25 cellular contexts compared by ENCODE assay signal in the genomic region with DNA sequence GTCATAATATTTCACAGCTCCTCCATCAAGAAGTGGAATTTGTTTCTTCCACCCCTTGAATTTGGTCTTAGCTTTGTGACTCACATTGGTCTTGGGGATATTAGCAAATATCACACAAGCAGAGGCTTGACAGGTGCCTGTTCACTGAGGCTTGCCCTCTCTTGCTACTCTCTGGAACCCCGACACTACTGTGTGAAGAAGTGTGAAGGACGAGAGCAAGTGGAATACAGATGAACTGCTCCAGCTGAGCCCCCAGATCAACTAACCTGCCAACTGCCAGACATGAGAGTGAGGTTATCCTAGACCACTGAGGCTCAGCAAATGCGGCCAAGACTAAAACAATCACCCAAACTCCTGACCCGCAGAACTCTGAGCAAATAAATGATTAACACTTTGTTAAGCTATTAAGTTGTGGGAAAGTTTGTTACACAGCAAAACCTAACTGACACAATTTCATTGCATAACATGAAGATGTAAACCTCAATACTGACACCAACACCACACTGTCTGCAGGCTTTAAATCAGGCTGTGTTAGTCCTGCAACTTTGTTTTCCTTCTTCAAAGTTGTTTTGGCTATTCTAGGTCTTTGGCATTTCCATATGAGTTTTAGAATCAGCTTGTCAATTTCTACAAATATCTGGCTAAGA.
DNase-seq lines count a peak whose midpoint lies in the region; ATAC-seq and TF ChIP-seq lines count a peak whose summit lies in the region.
"Had no signal": no experiment of that assay in that cellular context is flagged by ENCODE, and none has a peak within 500 bp of the region (broad histone marks: within the 10 kb centered on the region; RNA-seq: fewer than 3 reads in every experiment).

No MANE protein-coding gene starts in this region.

- H3K79me2 ChIP-seq in DOHH2 (ENCODE audit: control insufficient read depth, low read length) (peaks cover 92% of the 10 kb centered on the region), MM.1S (ENCODE audit: low read length) (peaks cover 6% of the 10 kb centered on the region; the same call in 1 of the 2 replicates), SU-DHL-6 (ENCODE audit: insufficient read depth, low read length) (no peaks in the 10 kb centered on the region)

- no peaks in the 10 kb centered on the region for H3K27me3 ChIP-seq in DOHH2 (ENCODE audit: control insufficient read depth, low read length)
- no peaks in the 10 kb centered on the region for H3K27me3 ChIP-seq in MM.1S (replicated peaks; ENCODE audit: insufficient read depth, low read length)
- no peaks in the 10 kb centered on the region for H3K27me3 ChIP-seq in SU-DHL-6 (ENCODE audit: low read length)
- H3K27me3 ChIP-seq: BLaER1 treated with 17β-estradiol and CSF1 and Interleukin-3, amounts not matched to agents 10 nM and 100 nM; SJSA1 had no signal

- no peak for TF ChIP-seq POLR2A in lower leg skin (IDR thresholded peaks at IDR 0.05)

- H3K4me1 Mint-ChIP-seq in activated T-cell treated with anti-CD3 and anti-CD28 coated beads, Interleukin-2, amount 50 U/mL, for 24 hours (ENCODE audit: low read depth), result no peaks in the 10 kb centered on the region

- H3K27ac ChIP-seq in DOHH2 (ENCODE audit: low read depth, low read length), result peak overlapping the region; percentile 96
- peak overlapping the region; percentile 96 for H3K27ac ChIP-seq in MM.1S (ENCODE audit: low read length)
- peak overlapping the region; percentile 43 for H3K27ac ChIP-seq in SU-DHL-6 (ENCODE audit: low read depth, low read length)
- H3K27ac ChIP-seq: BLaER1 treated with 17β-estradiol and CSF1 and Interleukin-3, amounts not matched to agents 10 nM and 100 nM; SJSA1 had no signal

- peaks cover 26% of the 10 kb centered on the region for H3F3A ChIP-seq in DOHH2 (ENCODE audit: control insufficient read depth, insufficient read depth)
- H3F3A ChIP-seq in MM.1S (ENCODE audit: insufficient read depth, low read length), result peaks cover 31% of the 10 kb centered on the region
- H3F3A ChIP-seq in SU-DHL-6 (ENCODE audit: insufficient read depth), result no peaks in the 10 kb centered on the region

- peaks cover 4% of the 10 kb centered on the region; the same call in 1 of the 2 replicates for H3K9me3 ChIP-seq in DOHH2 (ENCODE audit: control insufficient read depth, insufficient read depth, low read length)
- H3K9me3 ChIP-seq in MM.1S (replicated peaks; ENCODE audit: insufficient read depth, low read length), result no peaks in the 10 kb centered on the region
- H3K9me3 ChIP-seq in SU-DHL-6 (ENCODE audit: insufficient read depth, low read length), result no peaks in the 10 kb centered on the region
- H3K9me3 ChIP-seq: Caco-2, HAP-1, SJSA1 had no signal

- peak overlapping the region; percentile 71 for H3K9ac ChIP-seq in MM.1S (ENCODE audit: low read length)
- no peak overlapping the region for H3K9ac ChIP-seq in SU-DHL-6 (ENCODE audit: low read length)
- H3K9ac ChIP-seq: BLaER1 treated with 17β-estradiol and CSF1 and Interleukin-3, amounts not matched to agents 10 nM and 100 nM had no signal

- intact Hi-C loops in lower leg skin (cut with DNase I; ENCODE audit: low total_unique reads), result no loop called here

- H3K36me3 Mint-ChIP-seq in activated T-cell treated with anti-CD3 and anti-CD28 coated beads, Interleukin-2, amount 50 U/mL, for 24 hours (ENCODE audit: low read depth), result no peaks in the 10 kb centered on the region
- H3K36me3 Mint-ChIP-seq: CD8-positive, alpha-beta T cell had no signal

- H3K9me2 ChIP-seq in DOHH2 (replicated peaks; ENCODE audit: control insufficient read depth, low read length), result no peaks in the 10 kb centered on the region
- H3K9me2 ChIP-seq in MM.1S (replicated peaks; ENCODE audit: insufficient read depth, low read length), result no peaks in the 10 kb centered on the region
- no peaks in the 10 kb centered on the region for H3K9me2 ChIP-seq in SU-DHL-6 (replicated peaks; ENCODE audit: insufficient read depth, low read length)

- no peak for DNase-seq in MM.1S
- peak; percentile 59 for DNase-seq in myocyte (ENCODE audit: low read depth)
- DNase-seq in lower leg skin (ENCODE audit: low spot score in 2 of 2), result no peak
- DNase-seq in NCI-H2029 treated with DMSO at 0.1 percent for 48 hours (lab: John Stamatoyannopoulos, UW), result no peak
- DNase-seq in activated T-cell treated with anti-CD3 and anti-CD28 coated beads, Interleukin-2, amount 50 U/mL, for 24 hours, result no peak
- DNase-seq: Caco-2; CD8-positive, alpha-beta T cell; EL; GDM1; Karpas-422; NCI-H1105 treated with DMSO at 0.1 percent for 48 hours; NCI-H146; NCI-H1930; NCI-H510A; NCI-H69; Right ventricle myocardium superior; T-helper 1 cell had no signal

- H2AFZ ChIP-seq in MM.1S (ENCODE audit: low read length), result no peak overlapping the region
- H2AFZ ChIP-seq in SU-DHL-6 (ENCODE audit: low read depth, low read length, severe bottlenecking), result peak overlapping the region; percentile 10
- H2AFZ ChIP-seq: GM23338 had no signal

- H4K20me1 ChIP-seq in DOHH2 (ENCODE audit: control insufficient read depth, insufficient read depth, low read depth, low read length), result no peaks in the 10 kb centered on the region
- H4K20me1 ChIP-seq in MM.1S (ENCODE audit: insufficient read depth, low read length), result no peaks in the 10 kb centered on the region
- no peaks in the 10 kb centered on the region for H4K20me1 ChIP-seq in SU-DHL-6 (ENCODE audit: low read depth, low read length)
- H4K20me1 ChIP-seq: BLaER1 treated with 17β-estradiol and CSF1 and Interleukin-3, amounts not matched to agents 10 nM and 100 nM had no signal

- no peak for ATAC-seq in GM21529 (IDR thresholded peaks at IDR 0.05; ENCODE audit: unreplicated experiment)
- ATAC-seq: CD8-positive, alpha-beta T cell; GM12878; GM23338 had no signal

- H3K36me3 ChIP-seq in DOHH2 (ENCODE audit: control insufficient read depth, low read length), result peaks cover 21% of the 10 kb centered on the region
- H3K36me3 ChIP-seq in MM.1S (replicated peaks; ENCODE audit: insufficient read depth, low read length), result no peaks in the 10 kb centered on the region
- H3K36me3 ChIP-seq in SU-DHL-6 (ENCODE audit: low read length), result no peaks in the 10 kb centered on the region
- H3K36me3 ChIP-seq: BLaER1 treated with 17β-estradiol and CSF1 and Interleukin-3, amounts not matched to agents 10 nM and 100 nM; HAP-1; SJSA1 had no signal

- no peak for TF ChIP-seq CTCF in DOHH2 (IDR thresholded peaks at IDR 0.05; ENCODE audit: low read depth, low read length, poor library complexity, severe bottlenecking)
- TF ChIP-seq CTCF in MM.1S (IDR thresholded peaks at IDR 0.05; ENCODE audit: low read length), result no peak
- no peak for TF ChIP-seq CTCF in SU-DHL-6 (IDR thresholded peaks at IDR 0.05; ENCODE audit: insufficient read depth, low read length, poor library complexity, severe bottlenecking)
- no peak for TF ChIP-seq CTCF in lower leg skin (IDR thresholded peaks at IDR 0.05)

- H3K4me1 ChIP-seq in DOHH2 (ENCODE audit: control insufficient read depth, low read length) (peaks cover 100% of the 10 kb centered on the region), MM.1S (ENCODE audit: low read length) (peaks cover 57% of the 10 kb centered on the region)
- H3K4me1 ChIP-seq: SJSA1 had no signal

- H3K4me3 Mint-ChIP-seq in activated T-cell treated with anti-CD3 and anti-CD28 coated beads, Interleukin-2, amount 50 U/mL, for 24 hours, result no peak overlapping the region
- H3K4me3 Mint-ChIP-seq: CD8-positive, alpha-beta T cell; GM23338 had no signal

- H3K9me3 Mint-ChIP-seq in activated T-cell treated with anti-CD3 and anti-CD28 coated beads, Interleukin-2, amount 50 U/mL, for 24 hours, result no peaks in the 10 kb centered on the region
- H3K9me3 Mint-ChIP-seq: CD8-positive, alpha-beta T cell; GM23338 had no signal

- H3K4me2 ChIP-seq in DOHH2 (ENCODE audit: low read length) (peak overlapping the region; percentile 70), MM.1S (ENCODE audit: low read depth, low read length) (peak overlapping the region; percentile 75), SU-DHL-6 (ENCODE audit: low read depth, low read length, poor library complexity, severe bottlenecking) (peak overlapping the region; percentile 45)
- H3K4me2 ChIP-seq: GM23338 had no signal

- peak overlapping the region; percentile 66 for H3K4me3 ChIP-seq in DOHH2 (ENCODE audit: low read length)
- H3K4me3 ChIP-seq in MM.1S (ENCODE audit: low read length), result peak overlapping the region; percentile 36
- H3K4me3 ChIP-seq in SU-DHL-6 (ENCODE audit: insufficient read depth, low read length, poor library complexity, severe bottlenecking), result peak overlapping the region; percentile 1
- H3K4me3 ChIP-seq in lower leg skin (ENCODE audit: low read depth, poor library complexity, severe bottlenecking), result no peak overlapping the region
- H3K4me3 ChIP-seq: BLaER1 treated with 17β-estradiol and CSF1 and Interleukin-3, amounts not matched to agents 10 nM and 100 nM; GM12878; GM23338; HAP-1; SJSA1 had no signal

- no peaks in the 10 kb centered on the region for H3K27me3 Mint-ChIP-seq in activated T-cell treated with anti-CD3 and anti-CD28 coated beads, Interleukin-2, amount 50 U/mL, for 24 hours

- WGBS in lower leg skin, 2 donors, result 95 to 100% methylated on average over 4 of the region's 4 CpGs

- no peak overlapping the region for H3K27ac Mint-ChIP-seq in activated T-cell treated with anti-CD3 and anti-CD28 coated beads, Interleukin-2, amount 50 U/mL, for 24 hours
- H3K27ac Mint-ChIP-seq: CD8-positive, alpha-beta T cell; GM23338 had no signal

Comparison
In these comparisons a context has a peak if more than half of its experiments do, and no peak if none do; other contexts are left out.
1. H3K27ac ChIP-seq: peak in every context shown above with its lines; median percentile 96 in DOHH2; 96 in MM.1S; 43 in SU-DHL-6.